ENCODE assay signal across 29 cellular contexts in the genomic region with DNA sequence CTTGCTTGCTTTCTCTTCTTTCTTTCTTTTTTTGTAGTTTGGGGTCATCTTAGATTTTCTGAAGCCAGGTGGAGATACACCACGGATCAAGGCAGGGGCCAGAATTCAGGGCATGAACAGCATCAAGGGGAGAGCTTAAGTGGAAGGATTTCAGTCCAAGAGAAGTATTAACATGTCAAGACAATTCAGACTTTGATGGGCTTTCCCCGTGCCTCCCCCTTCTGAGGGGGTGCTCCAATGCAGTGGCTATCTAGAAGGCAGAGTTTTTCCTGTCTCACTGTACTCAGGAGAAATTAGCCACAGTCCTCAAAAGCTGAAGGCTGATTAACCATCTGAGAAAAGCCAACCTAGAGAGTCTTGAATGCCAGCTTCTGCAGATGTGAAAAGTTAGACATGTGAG.
"Had no signal": no experiment of that assay in that cellular context is flagged by ENCODE, and none has a peak within 500 bp of the region (broad histone marks: within the 10 kb centered on the region; RNA-seq: fewer than 3 reads in every experiment).

No MANE protein-coding gene starts in this region.

- H3K36me3 ChIP-seq: gastrocnemius medialis, neutrophil, ovary, prostate gland, suprapubic skin, tibial artery, upper lobe of right lung, WERI-Rb-1 had no signal

- H3K9me3 ChIP-seq: gastrocnemius medialis, mucosa of descending colon, neutrophil, ovary, prostate gland, suprapubic skin, upper lobe of right lung had no signal

- ATAC-seq: activated CD4-positive, CD25-positive, alpha-beta regulatory T cell treated with anti-CD3 and anti-CD28 coated beads, Interleukin-2, amount 50 U/mL, for 24 hours; activated T-cell treated with anti-CD3 and anti-CD28 coated beads, Interleukin-2, amount 50 U/mL, for 4 hours; effector memory CD8-positive, alpha-beta T cell; gastrocnemius medialis; left cardiac atrium; left ventricle myocardium superior; mucosa of descending colon; sciatic nerve; stimulated activated effector memory CD8-positive, alpha-beta T cell treated with anti-CD3 and anti-CD28 coated beads, Interleukin-12 subunit alpha, Interleukin-12 subunit beta, amount 100 ng/mL, for 72 hours; upper lobe of right lung had no signal

- H3K27me3 ChIP-seq: gastrocnemius medialis, neutrophil, ovary, suprapubic skin, tibial artery, upper lobe of right lung had no signal

- DNase-seq: activated CD4-positive, alpha-beta T cell treated with anti-CD3 and anti-CD28 coated beads for 48 hours; activated CD4-positive, alpha-beta T cell treated with anti-CD3 and anti-CD28 coated beads, Interleukin-2, amount 50 U/mL, for 48 hours; activated CD8-positive, alpha-beta memory T cell treated with anti-CD3 and anti-CD28 coated beads, Interleukin-2, amount 50 U/mL, for 48 hours; activated naive CD4-positive, alpha-beta T cell; activated T-cell treated with anti-CD3 and anti-CD28 coated beads, Interleukin-2, amount 50 U/mL, for 4 hours; amygdala; caudate nucleus; cortex of kidney; effector memory CD8-positive, alpha-beta T cell; erythroblast; gastrocnemius medialis; glutamatergic neuron; left cardiac atrium; left ventricle myocardium superior; mucosa of descending colon; ovary; retina; stimulated activated CD4-positive, alpha-beta T cell treated with anti-CD3 and anti-CD28 coated beads, Interleukin-4, amount 100 ng/mL, for 24 hours; T-helper 9 cell; tibial artery; upper lobe of right lung; WERI-Rb-1 had no signal

- H3K4me3 ChIP-seq: gastrocnemius medialis, mucosa of descending colon, ovary, prostate gland, skin epidermis, suprapubic skin, tibial artery, upper lobe of right lung had no signal

- H3K27ac ChIP-seq: gastrocnemius medialis, ovary, prostate gland, skin epidermis, suprapubic skin, tibial artery, upper lobe of right lung, WERI-Rb-1 had no signal

- H3K4me1 ChIP-seq: prostate gland, suprapubic skin, upper lobe of right lung had no signal
